ENCODE assay signal across 1 cellular context in genomic region chr1:224329842-224330753, GRCh38.
TF ChIP-seq lines count a peak whose summit lies in the region.

Gene NVL, minus strand, starts transcription at chr1:224330172. Its CDS starts 45 bp downstream, at chr1:224330127.

TF ChIP-seq in HepG2, 621 proteins besides CTCF, POLR2A, EP300 and RAD21 (continued from another document and continues in another):
- TF ChIP-seq FOXP4 (CRISPR knock-in tag; IDR thresholded peaks at IDR 0.05), result 0 out of 2 replicates have a peak, but pooled peaks have one; percentile 28
- no peak for TF ChIP-seq ZNF569 (CRISPR knock-in tag; IDR thresholded peaks at IDR 0.05; ENCODE audit: borderline replicate concordance)
- TF ChIP-seq RXRB (CRISPR knock-in tag; IDR thresholded peaks at IDR 0.05; ENCODE audit: borderline replicate concordance), result peak; percentile 54; the same call in 1 of the 2 replicates
- peak; percentile 75; the same call in 1 of the 2 replicates for TF ChIP-seq ARHGAP35 (CRISPR knock-in tag; IDR thresholded peaks at IDR 0.05; ENCODE audit: borderline replicate concordance)
- TF ChIP-seq FOXC1 (CRISPR knock-in tag; IDR thresholded peaks at IDR 0.05; ENCODE audit: borderline replicate concordance), result 0 out of 2 replicates have a peak, but pooled peaks have one; percentile 13
- peak; percentile 26; the same call in 1 of the 2 replicates for TF ChIP-seq KLF6 (CRISPR knock-in tag; IDR thresholded peaks at IDR 0.05)
- TF ChIP-seq ZBED4 (CRISPR knock-in tag; IDR thresholded peaks at IDR 0.05; ENCODE audit: borderline replicate concordance), result 0 out of 2 replicates have a peak, but pooled peaks have one; percentile 23
- TF ChIP-seq, protein P1, sequence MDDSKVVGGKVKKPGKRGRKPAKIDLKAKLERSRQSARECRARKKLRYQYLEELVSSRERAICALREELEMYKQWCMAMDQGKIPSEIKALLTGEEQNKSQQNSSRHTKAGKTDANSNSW (CRISPR knock-in tag; IDR thresholded peaks at IDR 0.05; ENCODE audit: borderline replicate concordance), result no peak
- TF ChIP-seq CENPX (CRISPR knock-in tag; IDR thresholded peaks at IDR 0.05), result no peak
- TF ChIP-seq FOXM1 (CRISPR knock-in tag; IDR thresholded peaks at IDR 0.05), result no peak
- TF ChIP-seq NFYC (CRISPR knock-in tag; IDR thresholded peaks at IDR 0.05), result peak; percentile 71
- peak; percentile 84 for TF ChIP-seq TARDBP (CRISPR knock-in tag; IDR thresholded peaks at IDR 0.05)
- TF ChIP-seq, protein P2, sequence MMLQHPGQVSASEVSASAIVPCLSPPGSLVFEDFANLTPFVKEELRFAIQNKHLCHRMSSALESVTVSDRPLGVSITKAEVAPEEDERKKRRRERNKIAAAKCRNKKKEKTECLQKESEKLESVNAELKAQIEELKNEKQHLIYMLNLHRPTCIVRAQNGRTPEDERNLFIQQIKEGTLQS (CRISPR knock-in tag; IDR thresholded peaks at IDR 0.05), result 0 out of 2 replicates have a peak, but pooled peaks have one; percentile 14
- 0 out of 2 replicates have a peak, but pooled peaks have one; percentile 32 for TF ChIP-seq ZBTB38 (CRISPR knock-in tag; IDR thresholded peaks at IDR 0.05)
- 0 out of 2 replicates have a peak, but pooled peaks have one; percentile 32 for TF ChIP-seq ZSCAN29 (CRISPR knock-in tag; conservative IDR thresholded peaks at IDR 0.05)
- no peak for TF ChIP-seq ZNF18 (CRISPR knock-in tag; IDR thresholded peaks at IDR 0.05; ENCODE audit: insufficient replicate concordance)
- TF ChIP-seq NBN (conservative IDR thresholded peaks at IDR 0.05), result no peak
- TF ChIP-seq ZNF264 (CRISPR knock-in tag; IDR thresholded peaks at IDR 0.05), result 0 out of 2 replicates have a peak, but pooled peaks have one; percentile 24
- no peak for TF ChIP-seq MZF1 (CRISPR knock-in tag; IDR thresholded peaks at IDR 0.05; ENCODE audit: borderline replicate concordance)
- TF ChIP-seq SP4 (CRISPR knock-in tag; IDR thresholded peaks at IDR 0.05), result no peak
- 0 out of 2 replicates have a peak, but pooled peaks have one; percentile 15 for TF ChIP-seq ZNF768 (CRISPR knock-in tag; IDR thresholded peaks at IDR 0.05)
- TF ChIP-seq CENPBD1 (CRISPR knock-in tag; IDR thresholded peaks at IDR 0.05; ENCODE audit: borderline replicate concordance, low read depth), result no peak
- TF ChIP-seq ARID5B (CRISPR knock-in tag; IDR thresholded peaks at IDR 0.05), result peak; percentile 53
- TF ChIP-seq UBTF (CRISPR knock-in tag; IDR thresholded peaks at IDR 0.05), result peak; percentile 58; the same call in 1 of the 2 replicates
- TF ChIP-seq, protein P3, sequence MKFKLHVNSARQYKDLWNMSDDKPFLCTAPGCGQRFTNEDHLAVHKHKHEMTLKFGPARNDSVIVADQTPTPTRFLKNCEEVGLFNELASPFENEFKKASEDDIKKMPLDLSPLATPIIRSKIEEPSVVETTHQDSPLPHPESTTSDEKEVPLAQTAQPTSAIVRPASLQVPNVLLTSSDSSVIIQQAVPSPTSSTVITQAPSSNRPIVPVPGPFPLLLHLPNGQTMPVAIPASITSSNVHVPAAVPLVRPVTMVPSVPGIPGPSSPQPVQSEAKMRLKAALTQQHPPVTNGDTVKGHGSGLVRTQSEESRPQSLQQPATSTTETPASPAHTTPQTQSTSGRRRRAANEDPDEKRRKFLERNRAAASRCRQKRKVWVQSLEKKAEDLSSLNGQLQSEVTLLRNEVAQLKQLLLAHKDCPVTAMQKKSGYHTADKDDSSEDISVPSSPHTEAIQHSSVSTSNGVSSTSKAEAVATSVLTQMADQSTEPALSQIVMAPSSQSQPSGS (CRISPR knock-in tag; IDR thresholded peaks at IDR 0.05), result peak; percentile 7; the same call in 1 of the 2 replicates
- peak; percentile 18; the same call in 1 of the 2 replicates for TF ChIP-seq TCF7 (IDR thresholded peaks at IDR 0.05; ENCODE audit: low read depth)
- 0 out of 2 replicates have a peak, but pooled peaks have one; percentile 31 for TF ChIP-seq KLF9 (CRISPR knock-in tag; IDR thresholded peaks at IDR 0.05; ENCODE audit: low read depth)
- TF ChIP-seq, protein P4, sequence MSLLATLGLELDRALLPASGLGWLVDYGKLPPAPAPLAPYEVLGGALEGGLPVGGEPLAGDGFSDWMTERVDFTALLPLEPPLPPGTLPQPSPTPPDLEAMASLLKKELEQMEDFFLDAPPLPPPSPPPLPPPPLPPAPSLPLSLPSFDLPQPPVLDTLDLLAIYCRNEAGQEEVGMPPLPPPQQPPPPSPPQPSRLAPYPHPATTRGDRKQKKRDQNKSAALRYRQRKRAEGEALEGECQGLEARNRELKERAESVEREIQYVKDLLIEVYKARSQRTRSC (CRISPR knock-in tag; IDR thresholded peaks at IDR 0.05; ENCODE audit: low read depth), result no peak
- peak; percentile 91 for TF ChIP-seq GABPB1 (CRISPR knock-in tag; IDR thresholded peaks at IDR 0.05)
- TF ChIP-seq, protein P5, sequence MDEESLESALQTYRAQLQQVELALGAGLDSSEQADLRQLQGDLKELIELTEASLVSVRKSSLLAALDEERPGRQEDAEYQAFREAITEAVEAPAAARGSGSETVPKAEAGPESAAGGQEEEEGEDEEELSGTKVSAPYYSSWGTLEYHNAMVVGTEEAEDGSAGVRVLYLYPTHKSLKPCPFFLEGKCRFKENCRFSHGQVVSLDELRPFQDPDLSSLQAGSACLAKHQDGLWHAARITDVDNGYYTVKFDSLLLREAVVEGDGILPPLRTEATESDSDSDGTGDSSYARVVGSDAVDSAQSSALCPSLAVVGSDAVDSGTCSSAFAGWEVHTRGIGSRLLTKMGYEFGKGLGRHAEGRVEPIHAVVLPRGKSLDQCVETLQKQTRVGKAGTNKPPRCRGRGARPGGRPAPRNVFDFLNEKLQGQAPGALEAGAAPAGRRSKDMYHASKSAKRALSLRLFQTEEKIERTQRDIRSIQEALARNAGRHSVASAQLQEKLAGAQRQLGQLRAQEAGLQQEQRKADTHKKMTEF (CRISPR knock-in tag; IDR thresholded peaks at IDR 0.05), result peak; percentile 66
- peak; percentile 64; the same call in 1 of the 2 replicates for TF ChIP-seq KDM2A (CRISPR knock-in tag; IDR thresholded peaks at IDR 0.05; ENCODE audit: borderline replicate concordance, low read depth)
- TF ChIP-seq, protein P6, sequence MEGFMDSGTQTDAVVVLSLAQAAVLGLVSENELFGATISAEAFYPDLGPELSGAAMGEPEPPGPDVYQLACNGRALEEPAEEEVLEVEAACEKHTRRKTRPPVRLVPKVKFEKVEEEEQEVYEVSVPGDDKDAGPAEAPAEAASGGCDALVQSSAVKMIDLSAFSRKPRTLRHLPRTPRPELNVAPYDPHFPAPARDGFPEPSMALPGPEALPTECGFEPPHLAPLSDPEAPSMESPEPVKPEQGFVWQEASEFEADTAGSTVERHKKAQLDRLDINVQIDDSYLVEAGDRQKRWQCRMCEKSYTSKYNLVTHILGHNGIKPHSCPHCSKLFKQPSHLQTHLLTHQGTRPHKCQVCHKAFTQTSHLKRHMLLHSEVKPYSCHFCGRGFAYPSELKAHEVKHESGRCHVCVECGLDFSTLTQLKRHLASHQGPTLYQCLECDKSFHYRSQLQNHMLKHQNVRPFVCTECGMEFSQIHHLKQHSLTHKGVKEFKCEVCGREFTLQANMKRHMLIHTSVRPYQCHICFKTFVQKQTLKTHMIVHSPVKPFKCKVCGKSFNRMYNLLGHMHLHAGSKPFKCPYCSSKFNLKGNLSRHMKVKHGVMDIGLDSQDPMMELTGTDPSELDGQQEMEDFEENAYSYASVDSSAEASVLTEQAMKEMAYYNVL (CRISPR knock-in tag; IDR thresholded peaks at IDR 0.05; ENCODE audit: borderline replicate concordance), result peak; percentile 56; the same call in 1 of the 2 replicates
